In genomic region chr18:45814733-45815132, GRCh38 we compare ENCODE assay signal across 8 cellular contexts. TPM values are rescaled to one million over a fixed set of nuclear protein-coding genes. Genes with fewer than 3 reads are reported as not detected.
"Had no signal": no experiment of that assay in that cellular context is flagged by ENCODE, and none has a peak within 500 bp of the region (broad histone marks: within the 10 kb centered on the region; RNA-seq: fewer than 3 reads in every experiment).

No MANE protein-coding gene starts in this region.

RNA-seq across cellular contexts. Expression of gene SIGLEC15, which starts 10.7 kb away (rescaled TPM):
- total RNA-seq: colonic mucosa, dermis blood vessel endothelial cell, endodermal cell, endothelial cell of umbilical vein, esophagus mucosa, esophagus squamous epithelium, frontal cortex, gastrocnemius medialis had no signal
- polyA plus RNA-seq: endothelial cell of umbilical vein had no signal
